11 cellular contexts compared by ENCODE assay signal in the genomic region with DNA sequence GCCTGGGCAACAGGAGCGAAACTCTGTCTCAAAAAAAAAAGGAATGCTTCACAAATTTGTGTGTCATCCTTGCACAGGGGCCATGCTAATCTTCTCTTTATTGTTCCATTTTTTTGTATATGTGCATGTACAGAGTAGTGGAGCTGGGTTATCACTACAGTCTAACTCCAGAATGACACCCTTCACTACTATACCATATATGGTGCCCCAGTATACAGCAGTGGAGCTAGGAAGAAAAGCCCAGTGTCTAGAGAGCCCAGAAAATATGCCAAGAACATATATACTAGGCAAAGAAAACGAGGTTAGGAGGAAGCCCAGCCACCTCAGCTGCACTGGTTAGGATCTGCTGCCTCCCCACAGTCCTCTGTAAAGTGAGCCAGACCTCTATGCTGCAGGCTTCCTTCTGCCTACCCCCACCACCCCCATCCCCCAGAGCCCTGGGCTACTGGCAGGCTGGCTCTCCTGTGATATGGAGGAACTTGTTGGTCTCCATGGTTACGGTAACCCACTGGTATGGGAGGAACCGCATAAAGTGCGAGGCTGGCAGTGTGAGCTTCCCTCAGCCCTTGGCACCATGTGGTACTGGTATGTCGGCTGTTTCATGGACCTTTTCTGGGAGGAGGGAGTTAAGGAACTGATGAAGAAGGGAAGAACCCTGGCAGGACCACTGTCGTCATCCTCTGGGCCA. TPM values are rescaled to one million over a fixed set of nuclear protein-coding genes. Genes with fewer than 3 reads are reported as not detected.
DNase-seq lines count a peak whose midpoint lies in the region; ATAC-seq, FAIRE-seq and TF ChIP-seq lines count a peak whose summit lies in the region.
"Had no signal": no experiment of that assay in that cellular context is flagged by ENCODE, and none has a peak within 500 bp of the region (broad histone marks: within the 10 kb centered on the region; RNA-seq: fewer than 3 reads in every experiment).

No MANE protein-coding gene starts in this region.

- no peak for TF ChIP-seq RAD21 in K562 (CRISPR knock-in tag; conservative IDR thresholded peaks at IDR 0.05 in 1 of 2, IDR thresholded peaks at IDR 0.05 in 1 of 2)

- peaks cover 73% of the 10 kb centered on the region for H3K79me2 ChIP-seq in K562 (ENCODE audit: control insufficient read depth, insufficient read depth, low read length)

- DNase-seq in CD1c-positive myeloid dendritic cell (ENCODE audit: extremely low spot score) (peak; percentile 93), K562 (ENCODE audit: extremely low read depth in 1 of 4, low spot score in 3 of 4) (no peak), medulla oblongata (ENCODE audit: extremely low spot score) (peak; percentile 71), small intestine (no peak), NCI-H82 treated with DMSO at 0.1 percent for 48 hours (lab: John Stamatoyannopoulos, UW; ENCODE audit: unreplicated experiment) (no peak), ureter (ENCODE audit: low spot score) (no peak)
- DNase-seq: left colon; stimulated activated CD4-positive, alpha-beta T cell treated with anti-CD3 and anti-CD28 coated beads, Interleukin-2, amount 100 ng/mL, for 24 hours had no signal

- H3K9ac ChIP-seq in K562 (ENCODE audit: insufficient read depth in 1 of 2, low read depth in 2 of 2, low read length in 2 of 2): no peak overlapping the region

- TF ChIP-seq CTCF in K562 (IDR thresholded peaks at IDR 0.05 in 2 of 3, conservative IDR thresholded peaks at IDR 0.05 in 1 of 3; ENCODE audit: insufficient read depth in 2 of 3, low read depth in 1 of 3, low read length in 3 of 3): no peak

- H3K36me3 ChIP-seq in KOPT-K1 (ENCODE audit: insufficient read depth, low read length) (peaks cover 10% of the 10 kb centered on the region), K562 (ENCODE audit: control insufficient read depth, insufficient read depth, low read length) (peaks cover 16% of the 10 kb centered on the region; the same call in 2 of the 3 replicates), small intestine (ENCODE audit: control insufficient read depth in 2 of 2, insufficient read depth in 2 of 2, low read length in 2 of 2) (no peaks in the 10 kb centered on the region)

- H2AFZ ChIP-seq in K562 (ENCODE audit: low read depth, low read length): no peak overlapping the region

- in situ Hi-C loops in K562 (cut with MboI): no loop called here

- no peaks in the 10 kb centered on the region for H3K27me3 ChIP-seq in K562 (ENCODE audit: control insufficient read depth in 2 of 2, insufficient read depth in 2 of 2, low read length in 2 of 2)
- no peaks in the 10 kb centered on the region for H3K27me3 ChIP-seq in small intestine (ENCODE audit: control insufficient read depth in 2 of 2, insufficient read depth in 2 of 2, low read length in 2 of 2)

- no peak overlapping the region for H3K4me2 ChIP-seq in K562 (ENCODE audit: insufficient read depth, low read length)

- H3K4me1 ChIP-seq in K562 (replicated peaks in 1 of 2; ENCODE audit: control insufficient read depth in 2 of 2, insufficient read depth in 2 of 2, low read length in 2 of 2) (peaks cover 14 to 26% of the 10 kb centered on the region in 2 experiments), small intestine (ENCODE audit: control insufficient read depth in 2 of 2, insufficient read depth in 1 of 2, low read depth in 1 of 2, low read length in 1 of 2) (peaks cover 3 to 12% of the 10 kb centered on the region in 2 donors)

- peaks cover 16% of the 10 kb centered on the region; the same call in 1 of the 2 replicates for H4K20me1 ChIP-seq in K562 (replicated peaks; ENCODE audit: control insufficient read depth, insufficient read depth, low read length)

- FAIRE-seq in K562 (lab: Jason Lieb, UNC) (no peak), small intestine (lab: Jason Lieb, UNC) (no peak)
- FAIRE-seq: colon had no signal

- H3K9me1 ChIP-seq in K562 (ENCODE audit: control insufficient read depth, insufficient read depth, low read length): peaks cover 4% of the 10 kb centered on the region

- TF ChIP-seq EP300 in K562 (IDR thresholded peaks at IDR 0.05; ENCODE audit: low read length): no peak

- intact Hi-C loops in K562 (cut with micrococcal nuclease): no loop called here

- H3K4me3 ChIP-seq in K562 (no peak overlapping the region), small intestine (ENCODE audit: low read depth in 1 of 2, low read length in 2 of 2) (no peak overlapping the region)

- H3K27ac ChIP-seq in KOPT-K1 (ENCODE audit: low read depth, low read length, poor library complexity, severe bottlenecking) (peak overlapping the region; percentile 16), K562 (ENCODE audit: extremely low read depth, low read depth, low read length) (no peak overlapping the region), small intestine (ENCODE audit: low read depth in 1 of 2, low read length in 1 of 2) (no peak overlapping the region)

- CTCF ChIA-PET in K562 (lab: Yijun Ruan, JAX; ENCODE audit: low intra/inter-chr PET ratio): no interaction called here

- no peak for TF ChIP-seq POLR2A in K562 (conservative IDR thresholded peaks at IDR 0.05)

- WGBS in K562 (ENCODE audit: insufficient coverage, low coverage, missing lambda C conversion rate): 85% methylated on average over 7 of the region's 7 CpGs
- 82 to 94% (median 88%) methylated on average over 7 of the region's 7 CpGs for WGBS in small intestine, 3 donors

- ATAC-seq in K562 (no peak), GM18867 (IDR thresholded peaks at IDR 0.05; ENCODE audit: unreplicated experiment) (no peak)
- ATAC-seq: left colon had no signal

- BruUV-seq in K562 (replicated peaks; lab: Mats Ljungman, UMichigan): no TSS peak

- H3K9me3 ChIP-seq in KOPT-K1 (ENCODE audit: insufficient read depth, low read length, poor library complexity, severe bottlenecking) (no peaks in the 10 kb centered on the region), K562 (replicated peaks; ENCODE audit: control insufficient read depth, insufficient read depth, low read depth, low read length) (no peaks in the 10 kb centered on the region), small intestine (ENCODE audit: control insufficient read depth, low read depth) (no peaks in the 10 kb centered on the region)

- POLR2A ChIA-PET in K562 (lab: Yijun Ruan, JAX): interaction anchor here (0.7 to 2.6 kb wide), 2 partner anchors 8 to 9 kb away, joined by 3 to 11 read pairs; no protein-coding TSS in a partner anchor

RNA-seq across cellular contexts. Expression of a gene that starts 34.3 kb away (rescaled TPM):
- total RNA-seq in K562 (2011; cell fraction: chromatin; rRNA removed; ENCODE audit: low replicate concordance): 3.6 and 8.3 TPM in 2 replicates
- total RNA-seq in K562 (2011; cell fraction: nucleolus; rRNA removed): 7.8 and 8.3 TPM in 2 replicates
- total RNA-seq in K562 (2011; cell fraction: nucleoplasm; rRNA removed): 2.8 and 3.3 TPM in 2 replicates
- total RNA-seq in K562 (2014; rRNA removed): 3.6 and 3.7 TPM in 2 replicates
- 0.83 and 1.4 TPM in 2 replicates for total RNA-seq in K562 (2014; rRNA removed; fragmentation: Illumina TruSeq; extraction: Trizol)
- 2.2 and 2.4 TPM in 2 replicates for total RNA-seq in K562 (2015; rRNA removed; fragmentation: Illumina TruSeq; extraction: Trizol)
- 5.3 and 6.5 TPM in 2 replicates for total RNA-seq in K562 (2021)
- 2.0 and 4.0 TPM in 2 replicates for polyA plus RNA-seq in K562 (2011; rRNA removed)
- polyA plus RNA-seq in K562 (2011; cell fraction: cytosol; rRNA removed): 1.9 and 2.8 TPM in 2 replicates
- 8.3 and 8.7 TPM in 2 replicates for polyA plus RNA-seq in K562 (2011; cell fraction: nucleus; rRNA removed)
- polyA plus RNA-seq in K562 (2012): 2.8 and 3.3 TPM in 2 replicates
- 2.6 and 3.4 TPM in 2 replicates for polyA plus RNA-seq in K562 (2014; fragmentation: Illumina TruSeq; extraction: Trizol)
- under 1 TPM in 1 of 2 experiments, not detected in 1; 0.04 TPM for polyA plus RNA-seq in K562 (2014; fragmentation: Nextera tagmentation; extraction: Ambion mirVana)
- 2.8 and 4.2 TPM in 2 replicates for polyA plus RNA-seq in K562 (2014; rRNA removed)
- 1.6 and 2.9 TPM in 2 replicates for polyA minus RNA-seq in K562 (2011; rRNA and poly(A)+ RNA removed)
- polyA minus RNA-seq in K562 (2011; cell fraction: cytosol; rRNA and poly(A)+ RNA removed): 2.0 and 4.6 TPM in 2 replicates
- polyA minus RNA-seq in K562 (2011; cell fraction: nucleus; rRNA and poly(A)+ RNA removed): 1.9 and 2.6 TPM in 2 replicates
- 1 to 10 TPM in 2 of 3 donors, not detected in 1; 1.3 to 2.1 TPM for polyA plus RNA-seq in small intestine
- 2.0 TPM for total RNA-seq in ureter

RNA-seq across cellular contexts. Expression of a gene that starts 43.8 kb away (rescaled TPM):
- 57.5 and 86.5 TPM in 2 replicates for total RNA-seq in K562 (2011; cell fraction: chromatin; rRNA removed; ENCODE audit: low replicate concordance)
- 42.0 and 48.9 TPM in 2 replicates for total RNA-seq in K562 (2011; cell fraction: nucleolus; rRNA removed)
- 51.4 and 63.0 TPM in 2 replicates for total RNA-seq in K562 (2011; cell fraction: nucleoplasm; rRNA removed)
- 17.8 and 25.4 TPM in 2 replicates for total RNA-seq in K562 (2014; rRNA removed)
- 12.1 and 13.8 TPM in 2 replicates for total RNA-seq in K562 (2014; rRNA removed; fragmentation: Illumina TruSeq; extraction: Trizol)
- 15.1 and 17.4 TPM in 2 replicates for total RNA-seq in K562 (2015; rRNA removed; fragmentation: Illumina TruSeq; extraction: Trizol)
- total RNA-seq in K562 (2021): 36.3 and 43.5 TPM in 2 replicates
- 13.8 and 18.5 TPM in 2 replicates for polyA plus RNA-seq in K562 (2011; rRNA removed)
- polyA plus RNA-seq in K562 (2011; cell fraction: cytosol; rRNA removed): 13.0 and 20.1 TPM in 2 replicates
- polyA plus RNA-seq in K562 (2011; cell fraction: nucleus; rRNA removed): 19.9 and 32.0 TPM in 2 replicates
- polyA plus RNA-seq in K562 (2012): 22.5 and 23.3 TPM in 2 replicates
- polyA plus RNA-seq in K562 (2014; fragmentation: Illumina TruSeq; extraction: Trizol): 25.4 and 27.5 TPM in 2 replicates
- polyA plus RNA-seq in K562 (2014; fragmentation: Nextera tagmentation; extraction: Ambion mirVana): under 1 TPM; 0.32 to 0.45 TPM
- 20.9 and 23.0 TPM in 2 replicates for polyA plus RNA-seq in K562 (2014; rRNA removed)
- polyA minus RNA-seq in K562 (2011; rRNA and poly(A)+ RNA removed): 18.7 and 19.8 TPM in 2 replicates
- 24.5 TPM in 2 replicates for polyA minus RNA-seq in K562 (2011; cell fraction: cytosol; rRNA and poly(A)+ RNA removed)
- polyA minus RNA-seq in K562 (2011; cell fraction: nucleus; rRNA and poly(A)+ RNA removed): 13.2 and 17.1 TPM in 2 replicates
- polyA plus RNA-seq in small intestine: 10 to 100 TPM; 25.9 to 29.5 (median 26.6) TPM
- total RNA-seq in ureter: 61.5 TPM

RNA-seq across cellular contexts. Expression of a gene that starts 56.1 kb away (rescaled TPM):
- total RNA-seq in K562 (2011; cell fraction: chromatin; rRNA removed; ENCODE audit: low replicate concordance): 108 and 212 TPM in 2 replicates
- 99.7 and 104 TPM in 2 replicates for total RNA-seq in K562 (2011; cell fraction: nucleolus; rRNA removed)
- total RNA-seq in K562 (2011; cell fraction: nucleoplasm; rRNA removed): 94.1 and 96.0 TPM in 2 replicates
- total RNA-seq in K562 (2014; rRNA removed) (14.7 and 20.1 TPM in 2 replicates), K562 (2014; rRNA removed; fragmentation: Illumina TruSeq; extraction: Trizol) (21.2 and 23.1 TPM in 2 replicates), K562 (2015; rRNA removed; fragmentation: Illumina TruSeq; extraction: Trizol) (26.6 and 27.4 TPM in 2 replicates), K562 (2021) (33.5 and 35.8 TPM in 2 replicates), ureter (26.4 TPM)
- polyA plus RNA-seq in K562 (2011; rRNA removed) (23.1 and 26.0 TPM in 2 replicates), K562 (2014; fragmentation: Illumina TruSeq; extraction: Trizol) (38.7 and 39.0 TPM in 2 replicates), K562 (2014; fragmentation: Nextera tagmentation; extraction: Ambion mirVana) (10 to 100 TPM in 1 of 2 experiments, 1 to 10 TPM in 1; 6.2 to 11.0 TPM), K562 (2014; rRNA removed) (35.1 and 35.5 TPM in 2 replicates), small intestine (10 to 100 TPM; 13.1 to 36.2 (median 16.5) TPM)
- 19.7 and 21.3 TPM in 2 replicates for polyA plus RNA-seq in K562 (2011; cell fraction: cytosol; rRNA removed)
- polyA plus RNA-seq in K562 (2011; cell fraction: nucleus; rRNA removed): 54.7 and 72.6 TPM in 2 replicates
- polyA plus RNA-seq in K562 (2012): 21.4 and 22.6 TPM in 2 replicates
- 15.7 and 16.2 TPM in 2 replicates for polyA minus RNA-seq in K562 (2011; rRNA and poly(A)+ RNA removed)
- 7.6 and 10.0 TPM in 2 replicates for polyA minus RNA-seq in K562 (2011; cell fraction: cytosol; rRNA and poly(A)+ RNA removed)
- 16.0 and 23.3 TPM in 2 replicates for polyA minus RNA-seq in K562 (2011; cell fraction: nucleus; rRNA and poly(A)+ RNA removed)

Comparison
In these comparisons a context has a peak if more than half of its experiments do, and no peak if none do; other contexts are left out.
1. DNase-seq: peak in CD1c-positive myeloid dendritic cell (single experiment) and medulla oblongata (single experiment); none in K562 (0 of 4), small intestine (single experiment), NCI-H82 treated with DMSO at 0.1 percent for 48 hours (single experiment) and ureter (single experiment).